25 cellular contexts compared by ENCODE assay signal in genomic region chr13:51118809-51119431, GRCh38. TPM values are rescaled to one million over a fixed set of nuclear protein-coding genes. Genes with fewer than 3 reads are reported as not detected.
A peak's percentile ranks its signal among the peaks of the same experiment; 100 is the strongest.
DNase-seq lines count a peak whose midpoint lies in the region; ATAC-seq, FAIRE-seq and TF ChIP-seq lines count a peak whose summit lies in the region.
"Had no signal": no experiment of that assay in that cellular context is flagged by ENCODE, and none has a peak within 500 bp of the region (broad histone marks: within the 10 kb centered on the region; RNA-seq: fewer than 3 reads in every experiment).

No MANE protein-coding gene starts in this region.

- no peak overlapping the region for H3K4me3 Mint-ChIP-seq in stimulated activated memory B cell treated with anti-CD40 and anti-IgM and Interleukin-4, amounts not matched to agents 10 μg/mL and 1 μg/mL and 100 μg/mL, for 72 hours
- H3K4me3 Mint-ChIP-seq: CD8-positive, alpha-beta T cell had no signal

- H3K27ac ChIP-seq in body of pancreas: no peak overlapping the region
- H3K27ac ChIP-seq in WERI-Rb-1: no peak overlapping the region
- H3K27ac ChIP-seq: BLaER1 treated with 17β-estradiol and CSF1 and Interleukin-3, amounts not matched to agents 10 nM and 100 nM had no signal

- peaks cover 6% of the 10 kb centered on the region for H3K9me3 Mint-ChIP-seq in stimulated activated memory B cell treated with anti-CD40 and anti-IgM and Interleukin-4, amounts not matched to agents 10 μg/mL and 1 μg/mL and 100 μg/mL, for 72 hours

- H3K4me1 Mint-ChIP-seq in stimulated activated memory B cell treated with anti-CD40 and anti-IgM and Interleukin-4, amounts not matched to agents 10 μg/mL and 1 μg/mL and 100 μg/mL, for 72 hours: no peaks in the 10 kb centered on the region

- peak in 2 of 3 experiments; percentile 16 to 30 for DNase-seq in NCI-H1417 (lab: John Stamatoyannopoulos, UW)
- DNase-seq in NCI-H1417 treated with DMSO at 0.1 percent for 48 hours (lab: John Stamatoyannopoulos, UW): no peak
- peak in 3 of 4 donors; percentile 16 to 53 (median 18) for DNase-seq in body of pancreas
- DNase-seq in mucosa of descending colon: no peak
- no peak for DNase-seq in germinal center (ENCODE audit: low spot score)
- no peak for DNase-seq in urothelium cell line (ENCODE audit: low spot score)
- DNase-seq in WERI-Rb-1: no peak
- DNase-seq: 8988T; CD8-positive, alpha-beta T cell; GDM1; NCI-H1092; NCI-H146; NCI-H2029; NCI-H226; NCI-H510A treated with DMSO at 0.1 percent for 48 hours; NCI-H774; OCI-M1 had no signal

- H3K4me3 ChIP-seq in body of pancreas (no peak overlapping the region), mucosa of descending colon (no peak overlapping the region), WERI-Rb-1 (ENCODE audit: low read depth, low read length) (no peak overlapping the region)
- H3K4me3 ChIP-seq: BLaER1 treated with 17β-estradiol and CSF1 and Interleukin-3, amounts not matched to agents 10 nM and 100 nM had no signal

- H3K4me1 ChIP-seq in body of pancreas (peaks cover 16% of the 10 kb centered on the region), mucosa of descending colon (ENCODE audit: low read depth) (no peaks in the 10 kb centered on the region)

- no peak overlapping the region for H3K27ac Mint-ChIP-seq in stimulated activated memory B cell treated with anti-CD40 and anti-IgM and Interleukin-4, amounts not matched to agents 10 μg/mL and 1 μg/mL and 100 μg/mL, for 72 hours
- H3K27ac Mint-ChIP-seq: CD8-positive, alpha-beta T cell had no signal

- no peaks in the 10 kb centered on the region for H3K36me3 Mint-ChIP-seq in stimulated activated memory B cell treated with anti-CD40 and anti-IgM and Interleukin-4, amounts not matched to agents 10 μg/mL and 1 μg/mL and 100 μg/mL, for 72 hours
- H3K36me3 Mint-ChIP-seq: CD8-positive, alpha-beta T cell had no signal

- no peak for TF ChIP-seq POLR2A in body of pancreas (IDR thresholded peaks at IDR 0.05)

- TF ChIP-seq CTCF in body of pancreas (IDR thresholded peaks at IDR 0.05) (no peak), mucosa of descending colon (IDR thresholded peaks at IDR 0.05) (no peak), WERI-Rb-1 (IDR thresholded peaks at IDR 0.05; ENCODE audit: low read depth, low read length) (no peak)

- peaks cover 42% of the 10 kb centered on the region for H3K27me3 Mint-ChIP-seq in stimulated activated memory B cell treated with anti-CD40 and anti-IgM and Interleukin-4, amounts not matched to agents 10 μg/mL and 1 μg/mL and 100 μg/mL, for 72 hours

- H3K27me3 ChIP-seq in body of pancreas (no peaks in the 10 kb centered on the region), WERI-Rb-1 (ENCODE audit: insufficient read depth, low read depth, severe bottlenecking) (no peaks in the 10 kb centered on the region)

- intact Hi-C loops in body of pancreas (cut with DNase I) (no loop called here), mucosa of descending colon (cut with DNase I, micrococcal nuclease) (no loop called here)

- 48 to 50% methylated on average over 3 to 4 of the region's 4 CpGs for WGBS in body of pancreas, 2 donors

- no peak for FAIRE-seq in urothelium cell line (lab: Jason Lieb, UNC)
- FAIRE-seq: GM18507, H54, RCC 7860 had no signal

- peaks cover 0 to 7% (median 0%) of the 10 kb centered on the region in 3 donors for H3K9me3 ChIP-seq in body of pancreas
- no peaks in the 10 kb centered on the region for H3K9me3 ChIP-seq in mucosa of descending colon
- H3K9me3 ChIP-seq in WERI-Rb-1 (ENCODE audit: severe bottlenecking): no peaks in the 10 kb centered on the region

- no peaks in the 10 kb centered on the region for H3K36me3 ChIP-seq in body of pancreas (replicated peaks in 1 of 2; ENCODE audit: insufficient read depth in 1 of 2, low read depth in 2 of 2)
- H3K36me3 ChIP-seq in mucosa of descending colon (ENCODE audit: low read depth): no peaks in the 10 kb centered on the region
- no peaks in the 10 kb centered on the region for H3K36me3 ChIP-seq in WERI-Rb-1
- H3K36me3 ChIP-seq: BLaER1 treated with 17β-estradiol and CSF1 and Interleukin-3, amounts not matched to agents 10 nM and 100 nM had no signal

- peak; percentile 68 for ATAC-seq in body of pancreas
- peak; percentile 21 for ATAC-seq in mucosa of descending colon
- ATAC-seq in stimulated activated memory B cell treated with anti-CD40 and anti-IgM and Interleukin-4, amounts not matched to agents 10 μg/mL and 1 μg/mL and 100 μg/mL, for 72 hours: peak; percentile 57
- ATAC-seq: CD8-positive, alpha-beta T cell; Right ventricle myocardium inferior had no signal

RNA-seq across cellular contexts. Expression of gene C13orf42, which starts 7.8 kb away (rescaled TPM):
- total RNA-seq in body of pancreas (not detected), mucosa of descending colon (not detected)
- total RNA-seq: CD8-positive, alpha-beta T cell; LHCN-M2; Right ventricle myocardium inferior; SK-MEL-5 had no signal

Comparison
In these comparisons a context has a peak if more than half of its experiments do, and no peak if none do; other contexts are left out.
1. DNase-seq: peak in NCI-H1417 (2 of 3) and body of pancreas (3 of 4); none in NCI-H1417 treated with DMSO at 0.1 percent for 48 hours (single experiment), mucosa of descending colon (0 of 3), germinal center (single experiment), urothelium cell line (single experiment) and WERI-Rb-1 (single experiment).
2. Peak in every context shown above with its lines, with median percentiles within 50 percentile points of each other: ATAC-seq.